In genomic region chr6:145025488-145025887, GRCh38 we compare ENCODE assay signal across 24 cellular contexts.
DNase-seq lines count a peak whose midpoint lies in the region; ATAC-seq lines count a peak whose summit lies in the region.
"Had no signal": no experiment of that assay in that cellular context is flagged by ENCODE, and none has a peak within 500 bp of the region (broad histone marks: within the 10 kb centered on the region; RNA-seq: fewer than 3 reads in every experiment).

No MANE protein-coding gene starts in this region.

- DNase-seq in DMS153 (lab: John Stamatoyannopoulos, UW) (peak; percentile 92), NCI-H1092 (lab: John Stamatoyannopoulos, UW) (peak; percentile 35), NCI-H345 treated with DMSO at 0.1 percent for 48 hours (lab: John Stamatoyannopoulos, UW; ENCODE audit: unreplicated experiment) (peak; percentile 29), left lobe of liver (ENCODE audit: low spot score) (no peak), D341Med (ENCODE audit: low spot score) (no peak)
- no peak for DNase-seq in activated CD4-positive, alpha-beta T cell treated with anti-CD3 and anti-CD28 coated beads for 4 hours
- DNase-seq: activated CD4-positive, CD25-positive, alpha-beta regulatory T cell treated with anti-CD3 and anti-CD28 coated beads, Interleukin-2, amount 50 U/mL, for 72 hours; activated CD8-positive, alpha-beta T cell treated with anti-CD3 and anti-CD28 coated beads for 36 hours; activated naive CD4-positive, alpha-beta T cell treated with anti-CD3 and anti-CD28 coated beads, Interleukin-2, amount 50 U/mL, for 16 hours; amygdala; CD8-positive, alpha-beta T cell; colonic mucosa; DMS79 treated with DMSO at 0.1 percent for 48 hours; effector memory CD4-positive, alpha-beta T cell; GF-D8; mammary epithelial cell; NCI-H1930; NCI-H510A treated with DMSO at 0.1 percent for 48 hours; right cardiac atrium; stimulated activated CD4-positive, alpha-beta T cell treated with anti-CD3 and anti-CD28 coated beads, Interleukin-4, amount 100 ng/mL, for 1 hour; transverse colon had no signal

- ATAC-seq in left lobe of liver = peak; percentile 72
- ATAC-seq in HG03342 (IDR thresholded peaks at IDR 0.05; ENCODE audit: unreplicated experiment) = no peak
- no peak for ATAC-seq in HG02678 (IDR thresholded peaks at IDR 0.05; ENCODE audit: unreplicated experiment)
- ATAC-seq: activated CD8-positive, alpha-beta T cell treated with anti-CD3 and anti-CD28 coated beads for 36 hours; activated T-helper 17 cell treated with anti-CD3 and anti-CD28 coated beads, Interleukin-2, amount 50 U/mL, for 72 hours; CD8-positive, alpha-beta T cell; right cardiac atrium had no signal

Comparison
In these comparisons a context has a peak if more than half of its experiments do, and no peak if none do; other contexts are left out.
1. DNase-seq: peak in DMS153 (single experiment), NCI-H1092 (single experiment) and NCI-H345 treated with DMSO at 0.1 percent for 48 hours (single experiment); none in left lobe of liver (single experiment), D341Med (single experiment) and activated CD4-positive, alpha-beta T cell treated with anti-CD3 and anti-CD28 coated beads for 4 hours (0 of 2).